ENCODE assay signal across 1 cellular context in genomic region chr22:20957691-20958440, GRCh38.
A peak's percentile ranks its signal among the peaks of the same experiment; 100 is the strongest.
TF ChIP-seq lines count a peak whose summit lies in the region.

No MANE protein-coding gene starts in this region.

TF ChIP-seq in K562, 482 proteins besides CTCF, POLR2A, EP300 and RAD21 (continued from another document):
- TF ChIP-seq, protein P1, sequence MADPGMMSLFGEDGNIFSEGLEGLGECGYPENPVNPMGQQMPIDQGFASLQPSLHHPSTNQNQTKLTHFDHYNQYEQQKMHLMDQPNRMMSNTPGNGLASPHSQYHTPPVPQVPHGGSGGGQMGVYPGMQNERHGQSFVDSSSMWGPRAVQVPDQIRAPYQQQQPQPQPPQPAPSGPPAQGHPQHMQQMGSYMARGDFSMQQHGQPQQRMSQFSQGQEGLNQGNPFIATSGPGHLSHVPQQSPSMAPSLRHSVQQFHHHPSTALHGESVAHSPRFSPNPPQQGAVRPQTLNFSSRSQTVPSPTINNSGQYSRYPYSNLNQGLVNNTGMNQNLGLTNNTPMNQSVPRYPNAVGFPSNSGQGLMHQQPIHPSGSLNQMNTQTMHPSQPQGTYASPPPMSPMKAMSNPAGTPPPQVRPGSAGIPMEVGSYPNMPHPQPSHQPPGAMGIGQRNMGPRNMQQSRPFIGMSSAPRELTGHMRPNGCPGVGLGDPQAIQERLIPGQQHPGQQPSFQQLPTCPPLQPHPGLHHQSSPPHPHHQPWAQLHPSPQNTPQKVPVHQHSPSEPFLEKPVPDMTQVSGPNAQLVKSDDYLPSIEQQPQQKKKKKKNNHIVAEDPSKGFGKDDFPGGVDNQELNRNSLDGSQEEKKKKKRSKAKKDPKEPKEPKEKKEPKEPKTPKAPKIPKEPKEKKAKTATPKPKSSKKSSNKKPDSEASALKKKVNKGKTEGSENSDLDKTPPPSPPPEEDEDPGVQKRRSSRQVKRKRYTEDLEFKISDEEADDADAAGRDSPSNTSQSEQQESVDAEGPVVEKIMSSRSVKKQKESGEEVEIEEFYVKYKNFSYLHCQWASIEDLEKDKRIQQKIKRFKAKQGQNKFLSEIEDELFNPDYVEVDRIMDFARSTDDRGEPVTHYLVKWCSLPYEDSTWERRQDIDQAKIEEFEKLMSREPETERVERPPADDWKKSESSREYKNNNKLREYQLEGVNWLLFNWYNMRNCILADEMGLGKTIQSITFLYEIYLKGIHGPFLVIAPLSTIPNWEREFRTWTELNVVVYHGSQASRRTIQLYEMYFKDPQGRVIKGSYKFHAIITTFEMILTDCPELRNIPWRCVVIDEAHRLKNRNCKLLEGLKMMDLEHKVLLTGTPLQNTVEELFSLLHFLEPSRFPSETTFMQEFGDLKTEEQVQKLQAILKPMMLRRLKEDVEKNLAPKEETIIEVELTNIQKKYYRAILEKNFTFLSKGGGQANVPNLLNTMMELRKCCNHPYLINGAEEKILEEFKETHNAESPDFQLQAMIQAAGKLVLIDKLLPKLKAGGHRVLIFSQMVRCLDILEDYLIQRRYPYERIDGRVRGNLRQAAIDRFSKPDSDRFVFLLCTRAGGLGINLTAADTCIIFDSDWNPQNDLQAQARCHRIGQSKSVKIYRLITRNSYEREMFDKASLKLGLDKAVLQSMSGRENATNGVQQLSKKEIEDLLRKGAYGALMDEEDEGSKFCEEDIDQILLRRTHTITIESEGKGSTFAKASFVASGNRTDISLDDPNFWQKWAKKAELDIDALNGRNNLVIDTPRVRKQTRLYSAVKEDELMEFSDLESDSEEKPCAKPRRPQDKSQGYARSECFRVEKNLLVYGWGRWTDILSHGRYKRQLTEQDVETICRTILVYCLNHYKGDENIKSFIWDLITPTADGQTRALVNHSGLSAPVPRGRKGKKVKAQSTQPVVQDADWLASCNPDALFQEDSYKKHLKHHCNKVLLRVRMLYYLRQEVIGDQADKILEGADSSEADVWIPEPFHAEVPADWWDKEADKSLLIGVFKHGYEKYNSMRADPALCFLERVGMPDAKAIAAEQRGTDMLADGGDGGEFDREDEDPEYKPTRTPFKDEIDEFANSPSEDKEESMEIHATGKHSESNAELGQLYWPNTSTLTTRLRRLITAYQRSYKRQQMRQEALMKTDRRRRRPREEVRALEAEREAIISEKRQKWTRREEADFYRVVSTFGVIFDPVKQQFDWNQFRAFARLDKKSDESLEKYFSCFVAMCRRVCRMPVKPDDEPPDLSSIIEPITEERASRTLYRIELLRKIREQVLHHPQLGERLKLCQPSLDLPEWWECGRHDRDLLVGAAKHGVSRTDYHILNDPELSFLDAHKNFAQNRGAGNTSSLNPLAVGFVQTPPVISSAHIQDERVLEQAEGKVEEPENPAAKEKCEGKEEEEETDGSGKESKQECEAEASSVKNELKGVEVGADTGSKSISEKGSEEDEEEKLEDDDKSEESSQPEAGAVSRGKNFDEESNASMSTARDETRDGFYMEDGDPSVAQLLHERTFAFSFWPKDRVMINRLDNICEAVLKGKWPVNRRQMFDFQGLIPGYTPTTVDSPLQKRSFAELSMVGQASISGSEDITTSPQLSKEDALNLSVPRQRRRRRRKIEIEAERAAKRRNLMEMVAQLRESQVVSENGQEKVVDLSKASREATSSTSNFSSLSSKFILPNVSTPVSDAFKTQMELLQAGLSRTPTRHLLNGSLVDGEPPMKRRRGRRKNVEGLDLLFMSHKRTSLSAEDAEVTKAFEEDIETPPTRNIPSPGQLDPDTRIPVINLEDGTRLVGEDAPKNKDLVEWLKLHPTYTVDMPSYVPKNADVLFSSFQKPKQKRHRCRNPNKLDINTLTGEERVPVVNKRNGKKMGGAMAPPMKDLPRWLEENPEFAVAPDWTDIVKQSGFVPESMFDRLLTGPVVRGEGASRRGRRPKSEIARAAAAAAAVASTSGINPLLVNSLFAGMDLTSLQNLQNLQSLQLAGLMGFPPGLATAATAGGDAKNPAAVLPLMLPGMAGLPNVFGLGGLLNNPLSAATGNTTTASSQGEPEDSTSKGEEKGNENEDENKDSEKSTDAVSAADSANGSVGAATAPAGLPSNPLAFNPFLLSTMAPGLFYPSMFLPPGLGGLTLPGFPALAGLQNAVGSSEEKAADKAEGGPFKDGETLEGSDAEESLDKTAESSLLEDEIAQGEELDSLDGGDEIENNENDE (IDR thresholded peaks at IDR 0.05; ENCODE audit: low read depth, low read length) = no peak
- TF ChIP-seq ZSCAN29 (IDR thresholded peaks at IDR 0.05) = no peak; the same call in 1 of the 2 replicates
- TF ChIP-seq EHMT2 (IDR thresholded peaks at IDR 0.05) = no peak
- no peak for TF ChIP-seq EZH2 (IDR thresholded peaks at IDR 0.05; ENCODE audit: borderline replicate concordance, low read depth, low read length)
- peak; percentile 27; the same call in 1 of the 2 replicates for TF ChIP-seq ZBTB7A (IDR thresholded peaks at IDR 0.05; ENCODE audit: borderline replicate concordance, control insufficient read depth, low read depth, low read length)
- TF ChIP-seq ZNF445 (CRISPR knock-in tag; IDR thresholded peaks at IDR 0.05; ENCODE audit: low read depth) = no peak
- no peak for TF ChIP-seq THRAP3 (IDR thresholded peaks at IDR 0.05; ENCODE audit: borderline replicate concordance)
- no peak for TF ChIP-seq NRF1 (conservative IDR thresholded peaks at IDR 0.05 in 1 of 2, IDR thresholded peaks at IDR 0.05 in 1 of 2)
- no peak for TF ChIP-seq MEF2D (tag; conservative IDR thresholded peaks at IDR 0.05; ENCODE audit: low read depth)
- TF ChIP-seq BMI1 (IDR thresholded peaks at IDR 0.05; ENCODE audit: low read length) = no peak
- TF ChIP-seq, protein P2, sequence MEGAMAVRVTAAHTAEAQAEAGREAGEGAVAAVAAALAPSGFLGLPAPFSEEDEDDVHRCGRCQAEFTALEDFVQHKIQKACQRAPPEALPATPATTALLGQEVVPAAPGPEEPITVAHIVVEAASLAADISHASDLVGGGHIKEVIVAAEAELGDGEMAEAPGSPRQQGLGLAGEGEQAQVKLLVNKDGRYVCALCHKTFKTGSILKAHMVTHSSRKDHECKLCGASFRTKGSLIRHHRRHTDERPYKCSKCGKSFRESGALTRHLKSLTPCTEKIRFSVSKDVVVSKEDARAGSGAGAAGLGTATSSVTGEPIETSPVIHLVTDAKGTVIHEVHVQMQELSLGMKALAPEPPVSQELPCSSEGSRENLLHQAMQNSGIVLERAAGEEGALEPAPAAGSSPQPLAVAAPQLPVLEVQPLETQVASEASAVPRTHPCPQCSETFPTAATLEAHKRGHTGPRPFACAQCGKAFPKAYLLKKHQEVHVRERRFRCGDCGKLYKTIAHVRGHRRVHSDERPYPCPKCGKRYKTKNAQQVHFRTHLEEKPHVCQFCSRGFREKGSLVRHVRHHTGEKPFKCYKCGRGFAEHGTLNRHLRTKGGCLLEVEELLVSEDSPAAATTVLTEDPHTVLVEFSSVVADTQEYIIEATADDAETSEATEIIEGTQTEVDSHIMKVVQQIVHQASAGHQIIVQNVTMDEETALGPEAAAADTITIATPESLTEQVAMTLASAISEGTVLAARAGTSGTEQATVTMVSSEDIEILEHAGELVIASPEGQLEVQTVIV (CRISPR knock-in tag; IDR thresholded peaks at IDR 0.05; ENCODE audit: borderline replicate concordance) = no peak
- no peak for TF ChIP-seq COPS2 (conservative IDR thresholded peaks at IDR 0.05)
- TF ChIP-seq PBX2 (CRISPR knock-in tag; IDR thresholded peaks at IDR 0.05; ENCODE audit: low read depth) = no peak
- no peak for TF ChIP-seq PBX2 (tag; conservative IDR thresholded peaks at IDR 0.05; ENCODE audit: low read depth)
- TF ChIP-seq ZBTB11 (CRISPR knock-in tag; IDR thresholded peaks at IDR 0.05) = no peak
- TF ChIP-seq CHD1 (IDR thresholded peaks at IDR 0.05; ENCODE audit: low read length) = no peak
- TF ChIP-seq FOXK2 (conservative IDR thresholded peaks at IDR 0.05 in 1 of 2, IDR thresholded peaks at IDR 0.05 in 1 of 2; ENCODE audit: low read depth in 2 of 2) = no peak
- no peak for TF ChIP-seq BRD4 (IDR thresholded peaks at IDR 0.05)
- TF ChIP-seq ZBTB1 (CRISPR knock-in tag; IDR thresholded peaks at IDR 0.05; ENCODE audit: borderline replicate concordance, low read depth) = peak; percentile 65; the same call in 1 of the 2 replicates
- peak; percentile 15; the same call in 1 of the 2 replicates for TF ChIP-seq RUNX1 (IDR thresholded peaks at IDR 0.05; ENCODE audit: low read depth)
- TF ChIP-seq FOXO4 (CRISPR knock-in tag; IDR thresholded peaks at IDR 0.05) = no peak
- TF ChIP-seq E2F3 (CRISPR knock-in tag; IDR thresholded peaks at IDR 0.05) = no peak
- no peak for TF ChIP-seq JUN (IDR thresholded peaks at IDR 0.05; ENCODE audit: borderline replicate concordance, low read depth, low read length)
- TF ChIP-seq JUN (CRISPR knock-in tag; IDR thresholded peaks at IDR 0.05; ENCODE audit: borderline replicate concordance) = no peak
- no peak for TF ChIP-seq ZNF224 (CRISPR knock-in tag; IDR thresholded peaks at IDR 0.05)
- TF ChIP-seq, protein P3, sequence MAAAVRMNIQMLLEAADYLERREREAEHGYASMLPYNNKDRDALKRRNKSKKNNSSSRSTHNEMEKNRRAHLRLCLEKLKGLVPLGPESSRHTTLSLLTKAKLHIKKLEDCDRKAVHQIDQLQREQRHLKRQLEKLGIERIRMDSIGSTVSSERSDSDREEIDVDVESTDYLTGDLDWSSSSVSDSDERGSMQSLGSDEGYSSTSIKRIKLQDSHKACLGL (CRISPR knock-in tag; IDR thresholded peaks at IDR 0.05; ENCODE audit: borderline replicate concordance, poor library complexity, severe bottlenecking) = no peak
- TF ChIP-seq ZBTB49 (CRISPR knock-in tag; IDR thresholded peaks at IDR 0.05; ENCODE audit: borderline replicate concordance) = no peak
- peak; percentile 42; the same call in 1 of the 2 replicates for TF ChIP-seq ZNF263 (CRISPR knock-in tag; IDR thresholded peaks at IDR 0.05; ENCODE audit: borderline replicate concordance)
- 0 out of 2 replicates have a peak, but pooled peaks have one; percentile 10 for TF ChIP-seq STAG1 (CRISPR knock-in tag; IDR thresholded peaks at IDR 0.05; ENCODE audit: borderline replicate concordance)
- TF ChIP-seq BDP1 (IDR thresholded peaks at IDR 0.05; ENCODE audit: insufficient read depth, insufficient read length) = no peak
